In the genomic region with DNA sequence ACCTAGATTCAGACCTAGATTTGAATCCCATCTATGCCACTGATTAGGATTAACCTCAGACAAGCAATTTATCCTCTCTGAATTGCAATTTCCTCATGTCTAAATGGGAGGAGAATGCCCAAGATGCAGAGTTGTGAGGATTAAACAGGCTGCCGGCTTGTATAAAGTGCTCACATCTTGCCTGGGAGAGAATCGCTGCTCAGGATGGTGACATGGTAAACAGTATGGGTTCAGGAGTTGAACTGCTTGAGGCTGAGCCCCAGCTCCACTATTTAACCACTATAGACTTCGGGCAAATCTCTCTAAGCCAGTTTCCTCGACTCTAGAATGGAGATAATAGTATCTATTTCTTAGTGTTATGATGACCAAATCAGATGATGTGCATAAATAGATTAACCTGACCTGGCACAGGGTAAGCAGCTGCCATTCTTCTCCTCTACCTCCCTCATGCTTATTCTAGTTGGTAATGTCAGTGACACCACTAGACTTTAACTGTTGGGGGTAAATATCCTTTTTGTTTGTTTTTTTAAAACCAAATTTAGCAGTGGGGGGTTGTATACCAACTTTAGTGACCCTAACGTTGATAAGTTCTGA, we compare ENCODE assay signal across 8 cellular contexts. TPM values are rescaled to one million over a fixed set of nuclear protein-coding genes. Genes with fewer than 3 reads are reported as not detected.
A peak's percentile ranks its signal among the peaks of the same experiment; 100 is the strongest.
DNase-seq lines count a peak whose midpoint lies in the region; ATAC-seq and TF ChIP-seq lines count a peak whose summit lies in the region.

No MANE protein-coding gene starts in this region.

- H4K91ac ChIP-seq in mesenchymal stem cell (ENCODE audit: low read length) = no peak overlapping the region

- H2BK12ac ChIP-seq in mesenchymal stem cell (ENCODE audit: low read length in 2 of 2) = no peak overlapping the region

- peak overlapping the region; percentile 4 for H2AK5ac ChIP-seq in mesenchymal stem cell (ENCODE audit: low read length, severe bottlenecking)

- 50% methylated on average over 3 of the region's 5 CpGs for WGBS in mesenchymal stem cell

- no peak overlapping the region for H3K14ac ChIP-seq in mesenchymal stem cell (ENCODE audit: low read length in 2 of 2)

- no peaks in the 10 kb centered on the region for H3K27me3 ChIP-seq in mesenchymal stem cell (ENCODE audit: control insufficient read depth in 1 of 2, insufficient read depth in 1 of 2, low read length in 2 of 2)

- peaks cover 8% of the 10 kb centered on the region for H3K4me1 ChIP-seq in mesenchymal stem cell (ENCODE audit: control insufficient read depth, insufficient read depth, low read depth, low read length)

- peak overlapping the region in 1 of 2 experiments; percentile 55 for H3K18ac ChIP-seq in mesenchymal stem cell (ENCODE audit: low read depth in 1 of 2, low read length in 2 of 2)

- H2BK15ac ChIP-seq in mesenchymal stem cell (ENCODE audit: low read depth, poor library complexity, severe bottlenecking) = no peak overlapping the region

- H3K9ac ChIP-seq in mesenchymal stem cell (ENCODE audit: low read length) = peak overlapping the region; percentile 87

- H3K4me3 ChIP-seq in astrocyte of the spinal cord (ENCODE audit: low read depth, low read length) = peak overlapping the region; percentile 10
- H3K4me3 ChIP-seq in mesenchymal stem cell (ENCODE audit: insufficient read depth in 1 of 2, low read depth in 1 of 2, low read length in 2 of 2) = peak overlapping the region in 1 of 2 experiments; percentile 66

- no peak overlapping the region for H2BK120ac ChIP-seq in mesenchymal stem cell (ENCODE audit: low read depth, low read length)

- ATAC-seq in HG03280 (IDR thresholded peaks at IDR 0.05; ENCODE audit: unreplicated experiment) = peak; percentile 7
- no peak for ATAC-seq in HG02938 (IDR thresholded peaks at IDR 0.05; ENCODE audit: unreplicated experiment)
- ATAC-seq in HG02884 (IDR thresholded peaks at IDR 0.05; ENCODE audit: unreplicated experiment) = no peak

- H2AFZ ChIP-seq in mesenchymal stem cell (ENCODE audit: low read depth, low read length) = no peak overlapping the region

- DNase-seq in ACHN (peak; percentile 19), astrocyte of the spinal cord (ENCODE audit: low read depth, low spot score) (no peak), mesenchymal stem cell (no peak), NCI-H446 treated with DMSO at 0.1 percent for 48 hours (lab: John Stamatoyannopoulos, UW) (no peak), T-helper 9 cell (no peak)

- TF ChIP-seq CTCF in astrocyte of the spinal cord (IDR thresholded peaks at IDR 0.05; ENCODE audit: low read depth, low read length) = no peak

- in situ Hi-C loops in ACHN (cut with HindIII; ENCODE audit: low pct_ligation_motif_present, low pct_unique_long_range_greater_than_20kb, low sequenced_read_pairs) = no loop called here
- in situ Hi-C loops in astrocyte of the spinal cord (cut with HindIII; ENCODE audit: low sequenced_read_pairs) = no loop called here

- peak overlapping the region; percentile 22 for H3K27ac ChIP-seq in mesenchymal stem cell (ENCODE audit: low read length, poor library complexity, severe bottlenecking)

- H3K4ac ChIP-seq in mesenchymal stem cell (ENCODE audit: low read depth in 1 of 2, low read length in 2 of 2) = no peak overlapping the region

- H4K8ac ChIP-seq in mesenchymal stem cell (ENCODE audit: low read length) = peak overlapping the region; percentile 52

- H3K4me2 ChIP-seq in mesenchymal stem cell (ENCODE audit: low read length, poor library complexity, severe bottlenecking) = peak overlapping the region; percentile 42

- H3K36me3 ChIP-seq in mesenchymal stem cell (ENCODE audit: control insufficient read depth in 1 of 2, insufficient read depth in 2 of 2, low read depth in 1 of 2, low read length in 2 of 2) = peaks cover 26 to 54% of the 10 kb centered on the region in 2 experiments

- H3K23ac ChIP-seq in mesenchymal stem cell (ENCODE audit: low read length in 2 of 2) = no peak overlapping the region

- H2BK5ac ChIP-seq in mesenchymal stem cell (ENCODE audit: low read depth, low read length, poor library complexity, severe bottlenecking) = no peak overlapping the region

- H3K79me1 ChIP-seq in mesenchymal stem cell (replicated peaks; ENCODE audit: low read length, poor library complexity, severe bottlenecking) = no peaks in the 10 kb centered on the region

- no peaks in the 10 kb centered on the region for H3K9me3 ChIP-seq in mesenchymal stem cell (ENCODE audit: control insufficient read depth, low read length)

RNA-seq across cellular contexts. Expression of gene RPL27, which starts 0.7 kb away (rescaled TPM):
- polyA plus RNA-seq in mesenchymal stem cell (2013, experiment 1 of 2) = 5,075 TPM
- polyA plus RNA-seq in mesenchymal stem cell (2013, experiment 2 of 2) = 4,888 TPM

RNA-seq across cellular contexts. Expression of gene IFI35, which starts 9.1 kb away (rescaled TPM):
- polyA plus RNA-seq in mesenchymal stem cell (2013, experiment 1 of 2) = 27.4 TPM
- polyA plus RNA-seq in mesenchymal stem cell (2013, experiment 2 of 2) = 24.5 TPM

RNA-seq across cellular contexts. Expression of gene RUNDC1, which starts 17.1 kb away (rescaled TPM):
- 6.8 TPM for polyA plus RNA-seq in mesenchymal stem cell (2013, experiment 1 of 2)
- 7.1 TPM for polyA plus RNA-seq in mesenchymal stem cell (2013, experiment 2 of 2)

RNA-seq across cellular contexts. Expression of gene PTGES3L, which starts 17.6 kb away (rescaled TPM):
- polyA plus RNA-seq in mesenchymal stem cell (2013, experiment 1 of 2) = 1.3 TPM
- polyA plus RNA-seq in mesenchymal stem cell (2013, experiment 2 of 2) = 1.2 TPM

RNA-seq across cellular contexts. Expression of gene VAT1, which starts 24.7 kb away (rescaled TPM):
- 775 TPM for polyA plus RNA-seq in mesenchymal stem cell (2013, experiment 1 of 2)
- 762 TPM for polyA plus RNA-seq in mesenchymal stem cell (2013, experiment 2 of 2)
